ENCODE assay signal across 14 cellular contexts in the genomic region with DNA sequence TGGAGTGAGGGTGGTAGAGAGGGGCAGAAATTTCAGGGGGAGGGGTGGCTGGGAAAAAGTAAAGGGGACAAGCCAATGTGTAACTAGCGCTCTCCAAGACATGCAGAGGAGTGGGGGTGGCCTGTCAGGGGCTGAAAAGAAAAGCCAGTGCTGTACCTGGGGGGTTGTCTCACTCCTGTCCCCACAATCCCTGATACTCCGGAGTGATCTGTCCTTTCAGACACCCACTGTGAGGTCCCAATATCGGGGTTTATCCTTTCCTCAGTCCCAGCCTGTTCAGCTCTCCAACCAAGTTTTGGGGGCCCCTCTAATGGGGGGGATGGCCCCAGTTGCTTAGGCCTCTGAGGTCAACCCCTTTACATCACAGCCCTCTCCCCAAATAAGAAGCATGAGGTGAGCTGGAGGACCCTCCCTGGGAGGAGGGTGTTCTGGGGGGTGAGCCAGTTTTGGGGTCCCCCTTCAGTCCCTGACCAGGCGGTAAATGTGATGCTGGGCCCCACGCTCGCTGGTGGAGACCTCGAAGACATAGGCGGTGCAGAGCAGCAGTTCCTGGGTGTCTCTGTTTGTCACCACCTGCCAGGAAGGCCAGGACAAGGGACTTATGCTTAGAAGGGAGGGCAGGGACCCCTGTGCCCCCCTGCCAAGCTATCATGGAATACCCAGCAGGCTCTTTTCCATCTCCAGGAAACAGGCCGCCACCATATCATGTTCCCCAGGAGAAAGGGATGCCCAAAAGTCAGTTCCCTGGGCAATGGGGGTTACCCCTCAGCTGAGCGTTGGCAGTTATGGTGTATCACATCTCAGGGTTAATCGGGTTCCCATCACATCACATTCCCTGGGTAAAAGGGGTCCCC. TPM values are rescaled to one million over a fixed set of nuclear protein-coding genes. Genes with fewer than 3 reads are reported as not detected.
DNase-seq lines count a peak whose midpoint lies in the region; ATAC-seq and TF ChIP-seq lines count a peak whose summit lies in the region.
"Had no signal": no experiment of that assay in that cellular context is flagged by ENCODE, and none has a peak within 500 bp of the region (broad histone marks: within the 10 kb centered on the region; RNA-seq: fewer than 3 reads in every experiment).

No MANE protein-coding gene starts in this region.

- ATAC-seq in GM21526 (IDR thresholded peaks at IDR 0.05; ENCODE audit: low FRiP score, unreplicated experiment): no peak
- ATAC-seq in activated CD8-positive, alpha-beta T cell treated with anti-CD3 and anti-CD28 coated beads for 36 hours: no peak
- ATAC-seq: WTC11 had no signal

- POLR2A ChIA-PET in A673 (lab: Charles Lee; ENCODE audit: low non-redundant PET) (no interaction called here), HEK293 (lab: Yijun Ruan, JAX) (interaction anchor here (1.1 kb wide), 1 partner anchor 26 kb away, joined by 6 read pairs; no protein-coding TSS in a partner anchor)
- POLR2A ChIA-PET in activated CD8-positive, alpha-beta T cell treated with anti-CD3 and anti-CD28 coated beads for 36 hours (lab: Charles Lee): interaction anchor here (0.7 to 2.5 kb wide), 3 partner anchors 8 to 131 kb away, joined by 3 to 6 read pairs (median 4); a partner anchor contains a TSS

- DNase-seq in A673 (ENCODE audit: low spot score) (no peak), coronary artery (ENCODE audit: low spot score) (peak; percentile 73), posterior vena cava (ENCODE audit: low spot score) (peak; percentile 67), NK-92 (lab: John Stamatoyannopoulos, UW; ENCODE audit: unreplicated experiment) (no peak)
- DNase-seq in stimulated activated CD4-positive, alpha-beta T cell treated with anti-CD3 and anti-CD28 coated beads, Interleukin-4, amount 100 ng/mL, for 1 hour: no peak
- DNase-seq in activated CD8-positive, alpha-beta T cell treated with anti-CD3 and anti-CD28 coated beads for 36 hours: no peak
- DNase-seq: activated T-cell treated with anti-CD3 and anti-CD28 coated beads, Interleukin-2, amount 50 U/mL, for 1 hour; DMS79 treated with DMSO at 0.1 percent for 48 hours; NCI-H1092; NCI-H446 treated with DMSO at 0.1 percent for 48 hours had no signal

- TF ChIP-seq CTCF in A673 (conservative IDR thresholded peaks at IDR 0.05; ENCODE audit: low read depth, low read length): no peak
- TF ChIP-seq CTCF in HEK293 (tag by site-specific recombination; IDR thresholded peaks at IDR 0.05): no peak
- no peak for TF ChIP-seq CTCF in coronary artery (IDR thresholded peaks at IDR 0.05)
- TF ChIP-seq CTCF in activated CD8-positive, alpha-beta T cell treated with anti-CD3 and anti-CD28 coated beads for 36 hours (IDR thresholded peaks at IDR 0.05): no peak

- peaks cover 31% of the 10 kb centered on the region for H3K36me3 Mint-ChIP-seq in activated CD8-positive, alpha-beta T cell treated with anti-CD3 and anti-CD28 coated beads for 36 hours (ENCODE audit: low read depth)

- H3K4me3 Mint-ChIP-seq in activated CD8-positive, alpha-beta T cell treated with anti-CD3 and anti-CD28 coated beads for 36 hours: no peak overlapping the region
- H3K4me3 Mint-ChIP-seq: WTC11 had no signal

- H3K9me3 ChIP-seq in A673 (ENCODE audit: low read depth, low read length, poor library complexity, severe bottlenecking) (no peaks in the 10 kb centered on the region), HEK293 (ENCODE audit: control insufficient read depth, insufficient read depth, low read depth, low read length) (no peaks in the 10 kb centered on the region)

- TSS peak; percentile 64 for BruUV-seq in A673 (replicated peaks; lab: Mats Ljungman, UMichigan)

- H3K4me3 ChIP-seq in A673 (ENCODE audit: low read depth, low read length, poor library complexity, severe bottlenecking) (no peak overlapping the region), HEK293 (ENCODE audit: low read depth, low read length) (no peak overlapping the region), coronary artery (no peak overlapping the region)

- peaks cover 46% of the 10 kb centered on the region for H3K36me3 ChIP-seq in A673 (ENCODE audit: insufficient read depth, low read length, poor library complexity, severe bottlenecking)
- H3K36me3 ChIP-seq in HEK293 (ENCODE audit: control insufficient read depth in 2 of 2, insufficient read depth in 1 of 2, low read length in 2 of 2): peaks cover 19 to 49% of the 10 kb centered on the region in 2 experiments

- CTCF ChIA-PET in A673 (lab: Charles Lee) (no interaction called here), HEK293 (lab: Yijun Ruan, JAX) (interaction anchor here (1.4 to 1.8 kb wide), 2 partner anchors 13 to 40 kb away, joined by 6 to 7 read pairs; no protein-coding TSS in a partner anchor)
- CTCF ChIA-PET in activated CD8-positive, alpha-beta T cell treated with anti-CD3 and anti-CD28 coated beads for 36 hours (lab: Charles Lee): no interaction called here

- H3K4me1 Mint-ChIP-seq in activated CD8-positive, alpha-beta T cell treated with anti-CD3 and anti-CD28 coated beads for 36 hours (ENCODE audit: low read depth): peaks cover 42% of the 10 kb centered on the region

- H3K27ac ChIP-seq in A673 (ENCODE audit: low read depth, low read length, poor library complexity, severe bottlenecking) (peak overlapping the region; percentile 83), HEK293 (ENCODE audit: extremely low read depth, low read depth, low read length) (peak overlapping the region; percentile 29; the same call in 1 of the 2 replicates), coronary artery (peak overlapping the region; percentile 91 to 95)

- H3K27me3 ChIP-seq in A673 (replicated peaks; ENCODE audit: insufficient read depth, low read depth, low read length, poor library complexity): no peaks in the 10 kb centered on the region

- H3K27ac Mint-ChIP-seq in activated CD8-positive, alpha-beta T cell treated with anti-CD3 and anti-CD28 coated beads for 36 hours: no peak overlapping the region

- H3K27me3 Mint-ChIP-seq in activated CD8-positive, alpha-beta T cell treated with anti-CD3 and anti-CD28 coated beads for 36 hours: no peaks in the 10 kb centered on the region

- H3K4me1 ChIP-seq in A673 (ENCODE audit: insufficient read depth, low read length, poor library complexity, severe bottlenecking) (peaks cover 29% of the 10 kb centered on the region), HEK293 (ENCODE audit: control insufficient read depth, insufficient read depth, low read length) (peaks cover 7% of the 10 kb centered on the region; the same call in 1 of the 2 replicates)

- intact Hi-C loops in A673 (cut with micrococcal nuclease; ENCODE audit: unreplicated experiment): no loop called here
- intact Hi-C loops in posterior vena cava (cut with DNase I): no loop called here
- intact Hi-C loops in activated CD8-positive, alpha-beta T cell treated with anti-CD3 and anti-CD28 coated beads for 36 hours (cut with micrococcal nuclease): no loop called here

- H3K9me3 Mint-ChIP-seq in activated CD8-positive, alpha-beta T cell treated with anti-CD3 and anti-CD28 coated beads for 36 hours: no peaks in the 10 kb centered on the region
- H3K9me3 Mint-ChIP-seq: WTC11 had no signal

TF ChIP-seq in HEK293, 187 proteins besides CTCF, POLR2A, EP300 and RAD21:
- TF ChIP-seq, protein P1, sequence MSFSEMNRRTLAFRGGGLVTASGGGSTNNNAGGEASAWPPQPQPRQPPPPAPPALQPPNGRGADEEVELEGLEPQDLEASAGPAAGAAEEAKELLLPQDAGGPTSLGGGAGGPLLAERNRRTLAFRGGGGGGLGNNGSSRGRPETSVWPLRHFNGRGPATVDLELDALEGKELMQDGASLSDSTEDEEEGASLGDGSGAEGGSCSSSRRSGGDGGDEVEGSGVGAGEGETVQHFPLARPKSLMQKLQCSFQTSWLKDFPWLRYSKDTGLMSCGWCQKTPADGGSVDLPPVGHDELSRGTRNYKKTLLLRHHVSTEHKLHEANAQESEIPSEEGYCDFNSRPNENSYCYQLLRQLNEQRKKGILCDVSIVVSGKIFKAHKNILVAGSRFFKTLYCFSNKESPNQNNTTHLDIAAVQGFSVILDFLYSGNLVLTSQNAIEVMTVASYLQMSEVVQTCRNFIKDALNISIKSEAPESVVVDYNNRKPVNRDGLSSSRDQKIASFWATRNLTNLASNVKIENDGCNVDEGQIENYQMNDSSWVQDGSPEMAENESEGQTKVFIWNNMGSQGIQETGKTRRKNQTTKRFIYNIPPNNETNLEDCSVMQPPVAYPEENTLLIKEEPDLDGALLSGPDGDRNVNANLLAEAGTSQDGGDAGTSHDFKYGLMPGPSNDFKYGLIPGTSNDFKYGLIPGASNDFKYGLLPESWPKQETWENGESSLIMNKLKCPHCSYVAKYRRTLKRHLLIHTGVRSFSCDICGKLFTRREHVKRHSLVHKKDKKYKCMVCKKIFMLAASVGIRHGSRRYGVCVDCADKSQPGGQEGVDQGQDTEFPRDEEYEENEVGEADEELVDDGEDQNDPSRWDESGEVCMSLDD (tag by site-specific recombination; IDR thresholded peaks at IDR 0.05): peak; percentile 50; the same call in 1 of the 2 replicates
- TF ChIP-seq ZNF621 (tag by site-specific recombination; IDR thresholded peaks at IDR 0.05): no peak

RNA-seq across cellular contexts. Expression of a gene that starts 5.9 kb away (rescaled TPM):
- not detected in 2 replicates for total RNA-seq in A673 (2021)
- total RNA-seq in posterior vena cava: 10 to 100 TPM; 11.5 to 19.6 TPM
- 100 to 1,000 TPM; 131 to 137 TPM for total RNA-seq in activated CD8-positive, alpha-beta T cell treated with anti-CD3 and anti-CD28 coated beads for 36 hours
- total RNA-seq: pulmonary artery endothelial cell had no signal

RNA-seq across cellular contexts. Expression of a gene that starts 16.1 kb away (rescaled TPM):
- total RNA-seq in A673 (2021) (3.7 and 4.4 TPM in 2 replicates), posterior vena cava (1 to 10 TPM; 1.7 to 2.6 TPM)
- total RNA-seq in activated CD8-positive, alpha-beta T cell treated with anti-CD3 and anti-CD28 coated beads for 36 hours: 1 to 10 TPM in 1 of 2 experiments, under 1 TPM in 1; 0.61 to 1.1 TPM

RNA-seq across cellular contexts. Expression of a gene that starts 21.1 kb away (rescaled TPM):
- total RNA-seq in A673 (2021): 121 and 125 TPM in 2 replicates
- 10 to 100 TPM; 31.0 to 32.4 TPM for total RNA-seq in posterior vena cava
- total RNA-seq in activated CD8-positive, alpha-beta T cell treated with anti-CD3 and anti-CD28 coated beads for 36 hours: not detected

RNA-seq across cellular contexts. Expression of a gene that starts 22.6 kb away (rescaled TPM):
- 1.2 and 1.6 TPM in 2 replicates for total RNA-seq in A673 (2021)
- not detected for total RNA-seq in posterior vena cava
- total RNA-seq in activated CD8-positive, alpha-beta T cell treated with anti-CD3 and anti-CD28 coated beads for 36 hours: not detected
- total RNA-seq: pulmonary artery endothelial cell had no signal

RNA-seq across cellular contexts. Expression of a gene that starts 47.0 kb away (rescaled TPM):
- total RNA-seq in A673 (2021) (0.37 TPM in 1 of 2 replicates, not detected in the other), posterior vena cava (not detected)
- under 1 TPM in 1 of 2 experiments, not detected in 1; 0.95 TPM for total RNA-seq in activated CD8-positive, alpha-beta T cell treated with anti-CD3 and anti-CD28 coated beads for 36 hours
- total RNA-seq: pulmonary artery endothelial cell had no signal

Comparison
In these comparisons a context has a peak if more than half of its experiments do, and no peak if none do; other contexts are left out.
1. DNase-seq: peak in coronary artery (single experiment) and posterior vena cava (single experiment); none in A673 (single experiment), stimulated activated CD4-positive, alpha-beta T cell treated with anti-CD3 and anti-CD28 coated beads, Interleukin-4, amount 100 ng/mL, for 1 hour (single experiment), activated CD8-positive, alpha-beta T cell treated with anti-CD3 and anti-CD28 coated beads for 36 hours (single experiment) and NK-92 (single experiment).
2. H3K27ac ChIP-seq: peak in every context shown above with its lines; median percentile 93 in coronary artery; 83 in A673; 29 in HEK293.
3. RNA of a gene that starts 5.9 kb away (total RNA-seq): 131 to 137 TPM in activated CD8-positive, alpha-beta T cell treated with anti-CD3 and anti-CD28 coated beads for 36 hours and 11.5 to 19.6 TPM in posterior vena cava; not detected in A673; every median in the first group is over 10 times any median in the second.
4. RNA of a gene that starts 21.1 kb away (total RNA-seq): 121 to 125 TPM in A673 and 31.0 to 32.4 TPM in posterior vena cava; not detected in activated CD8-positive, alpha-beta T cell treated with anti-CD3 and anti-CD28 coated beads for 36 hours; every median in the first group is over 10 times any median in the second.